8 cellular contexts compared by ENCODE assay signal in genomic region chr1:81801834-81802531, GRCh38. TPM values are rescaled to one million over a fixed set of nuclear protein-coding genes. Genes with fewer than 3 reads are reported as not detected.
DNase-seq lines count a peak whose midpoint lies in the region; ATAC-seq and TF ChIP-seq lines count a peak whose summit lies in the region.

No MANE protein-coding gene starts in this region.

- H2AFZ ChIP-seq in osteoblast (ENCODE audit: low read length): peak overlapping the region; percentile 97

- no peaks in the 10 kb centered on the region for H3K4me1 ChIP-seq in RWPE2 (ENCODE audit: insufficient read depth, poor library complexity, severe bottlenecking)
- H3K4me1 ChIP-seq in osteoblast (ENCODE audit: insufficient read depth, low read length): peaks cover 12% of the 10 kb centered on the region

- peak overlapping the region; percentile 79 for H3K4me2 ChIP-seq in osteoblast (ENCODE audit: insufficient read depth, low read length)

- TF ChIP-seq CTCF in RWPE2 (IDR thresholded peaks at IDR 0.05; ENCODE audit: poor library complexity, severe bottlenecking): no peak
- TF ChIP-seq CTCF in fibroblast of the aortic adventitia (IDR thresholded peaks at IDR 0.05; ENCODE audit: insufficient read depth, low read length): no peak
- TF ChIP-seq CTCF in osteoblast (IDR thresholded peaks at IDR 0.05; ENCODE audit: extremely low read depth, low read depth, low read length): no peak

- peak overlapping the region; percentile 44 for H3K4me3 ChIP-seq in RWPE2 (ENCODE audit: severe bottlenecking)
- H3K4me3 ChIP-seq in fibroblast of the aortic adventitia (ENCODE audit: low read depth, low read length): peak overlapping the region; percentile 89
- H3K4me3 ChIP-seq in osteoblast (ENCODE audit: insufficient read depth, low read length): peak overlapping the region; percentile 85

- H3K27ac ChIP-seq in RWPE2 (ENCODE audit: poor library complexity, severe bottlenecking): peak overlapping the region; percentile 45
- H3K27ac ChIP-seq in osteoblast (ENCODE audit: low read depth, low read length): peak overlapping the region; percentile 72

- H3K27me3 ChIP-seq in RWPE2 (ENCODE audit: insufficient read depth, poor library complexity, severe bottlenecking) (peaks cover 93% of the 10 kb centered on the region), osteoblast (ENCODE audit: insufficient read depth, low read length) (peaks cover 14% of the 10 kb centered on the region)

- H3K9me3 ChIP-seq in RWPE2 (ENCODE audit: severe bottlenecking) (no peaks in the 10 kb centered on the region), osteoblast (ENCODE audit: low read depth, low read length) (no peaks in the 10 kb centered on the region)

- ATAC-seq in RWPE2 (ENCODE audit: low read depth) (peak; percentile 52), GM21447 (IDR thresholded peaks at IDR 0.05; ENCODE audit: unreplicated experiment) (no peak), GM21825 (IDR thresholded peaks at IDR 0.05; ENCODE audit: unreplicated experiment) (no peak)

- DNase-seq in activated CD4-positive, alpha-beta T cell treated with anti-CD3 and anti-CD28 coated beads for 48 hours: peak; percentile 5
- no peak for DNase-seq in activated CD4-positive, alpha-beta T cell treated with anti-CD3 and anti-CD28 coated beads for 1 hour
- DNase-seq in RWPE2 (ENCODE audit: low spot score) (peak; percentile 50), fibroblast of the aortic adventitia (ENCODE audit: low read depth) (peak; percentile 68), osteoblast (ENCODE audit: insufficient read length, low spot score, missing footprints) (peak; percentile 88), putamen (ENCODE audit: low spot score) (no peak)

- H3K36me3 ChIP-seq in RWPE2 (ENCODE audit: low read depth) (no peaks in the 10 kb centered on the region), osteoblast (ENCODE audit: insufficient read depth, low read length) (no peaks in the 10 kb centered on the region)

- H4K20me1 ChIP-seq in osteoblast (ENCODE audit: insufficient read depth, low read length): peaks cover 8% of the 10 kb centered on the region

- peaks cover 54% of the 10 kb centered on the region for H3K79me2 ChIP-seq in osteoblast (ENCODE audit: insufficient read depth, low read length)

RNA-seq across cellular contexts. Expression of gene ADGRL2, which starts 1.2 kb away (rescaled TPM):
- total RNA-seq in fibroblast of the aortic adventitia (ENCODE audit: low replicate concordance): 52.1 and 104 TPM in 2 replicates
- 55.4 and 101 TPM in 2 replicates for total RNA-seq in osteoblast

Comparison
In these comparisons a context has a peak if more than half of its experiments do, and no peak if none do; other contexts are left out.
1. DNase-seq: peak in activated CD4-positive, alpha-beta T cell treated with anti-CD3 and anti-CD28 coated beads for 48 hours (single experiment), RWPE2 (single experiment), fibroblast of the aortic adventitia (single experiment) and osteoblast (single experiment); none in activated CD4-positive, alpha-beta T cell treated with anti-CD3 and anti-CD28 coated beads for 1 hour (single experiment) and putamen (single experiment).
2. Peak in every context shown above with its lines, with median percentiles within 50 percentile points of each other: H3K4me3 ChIP-seq.